ENCODE assay signal across 3 cellular contexts in the genomic region with DNA sequence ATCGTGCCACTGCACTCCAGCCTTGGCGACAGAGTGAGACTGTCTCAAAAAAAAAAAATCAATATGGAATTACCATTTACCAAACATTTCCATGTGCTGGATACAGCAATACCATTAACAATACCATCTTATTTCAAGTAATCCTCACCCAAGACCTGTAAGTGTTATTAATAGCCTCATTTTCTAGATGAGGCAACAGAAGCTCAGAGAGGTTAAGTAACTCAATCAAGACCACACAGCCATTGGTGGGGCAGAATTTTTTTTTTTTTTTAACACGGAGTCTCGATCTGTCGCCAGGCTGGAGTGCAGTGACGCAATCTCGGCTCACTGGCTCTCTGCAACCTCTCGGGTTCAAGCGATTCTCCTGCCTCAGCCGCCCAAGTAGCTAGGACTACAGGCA.
A peak's percentile ranks its signal among the peaks of the same experiment; 100 is the strongest.
TF ChIP-seq lines count a peak whose summit lies in the region.

No MANE protein-coding gene starts in this region.

TF ChIP-seq in HepG2, 621 proteins besides CTCF, POLR2A, EP300 and RAD21:
- TF ChIP-seq ERF (CRISPR knock-in tag; IDR thresholded peaks at IDR 0.05) (no peak), HOXA5 (CRISPR knock-in tag; IDR thresholded peaks at IDR 0.05) (no peak), ZKSCAN8 (CRISPR knock-in tag; IDR thresholded peaks at IDR 0.05; ENCODE audit: borderline replicate concordance) (no peak), MEF2D (CRISPR knock-in tag; IDR thresholded peaks at IDR 0.05) (no peak), ZNF768 (CRISPR knock-in tag; IDR thresholded peaks at IDR 0.05) (peak; percentile 79)

TF ChIP-seq in IMR-90, 13 proteins besides CTCF, POLR2A, EP300 and RAD21:
- TF ChIP-seq SMC3 (IDR thresholded peaks at IDR 0.05; ENCODE audit: low read depth, low read length) (no peak), CEBPB (IDR thresholded peaks at IDR 0.05; ENCODE audit: low read depth, low read length) (peak; percentile 35; the same call in 1 of the 2 replicates)

TF ChIP-seq in K562, 482 proteins besides CTCF, POLR2A, EP300 and RAD21:
- TF ChIP-seq ZNF354B (CRISPR knock-in tag; IDR thresholded peaks at IDR 0.05) (no peak), RBFOX2 (IDR thresholded peaks at IDR 0.05; ENCODE audit: low read depth, low read length) (no peak), ZZZ3 (IDR thresholded peaks at IDR 0.05) (no peak)
- TF ChIP-seq, protein P1, sequence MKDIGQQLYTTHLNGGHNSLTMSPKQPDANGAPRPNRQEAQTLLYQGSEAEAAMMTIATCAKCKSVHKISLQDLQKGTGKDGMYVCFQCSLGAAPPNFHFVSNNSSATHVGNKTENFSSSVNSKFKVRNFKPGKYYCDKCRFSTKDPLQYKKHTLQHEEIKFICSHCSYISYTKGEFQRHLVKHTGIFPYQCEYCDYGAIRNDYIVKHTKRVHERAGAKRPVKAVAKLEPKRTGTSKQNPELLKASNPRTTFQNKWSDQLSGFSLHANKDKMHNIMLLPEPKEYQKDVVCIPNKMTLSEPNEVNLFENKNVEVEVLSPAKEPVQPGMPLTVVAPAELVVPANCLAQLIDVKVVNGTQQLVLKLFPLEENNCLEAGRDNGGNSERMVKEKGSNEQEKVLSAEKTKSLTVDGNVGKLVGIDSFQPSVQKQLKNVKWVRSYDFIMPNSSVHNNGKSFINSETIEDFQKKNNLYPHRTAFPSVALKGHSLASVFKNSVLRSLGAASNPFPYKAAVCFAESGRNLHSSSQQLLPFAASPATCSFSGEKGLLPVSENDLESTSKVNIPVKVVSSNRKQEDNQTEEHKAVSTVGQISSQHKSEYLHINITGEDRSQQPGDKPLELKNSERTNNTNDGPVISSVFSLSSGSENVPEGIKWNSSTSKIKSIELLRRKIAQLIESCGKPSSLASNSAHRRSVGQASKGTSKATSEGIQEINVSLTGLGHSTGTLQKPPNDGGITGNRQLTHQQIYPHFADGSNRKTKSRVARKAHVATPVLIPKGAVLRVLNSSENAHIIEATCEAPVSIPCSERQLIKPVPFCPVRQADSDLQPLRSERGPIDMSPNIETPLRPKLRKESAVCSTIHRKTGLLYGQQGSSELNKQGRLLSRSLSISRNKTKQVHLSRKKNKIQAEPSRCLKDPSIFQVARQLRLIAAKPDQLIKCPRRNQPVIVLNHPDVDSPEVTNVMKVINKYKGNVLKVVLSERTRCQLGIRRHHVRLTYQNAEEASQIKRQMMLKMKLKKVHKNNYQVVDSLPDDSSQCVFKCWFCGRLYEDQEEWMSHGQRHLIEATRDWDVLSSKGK (CRISPR knock-in tag; IDR thresholded peaks at IDR 0.05) = no peak
- TF ChIP-seq, protein P2, sequence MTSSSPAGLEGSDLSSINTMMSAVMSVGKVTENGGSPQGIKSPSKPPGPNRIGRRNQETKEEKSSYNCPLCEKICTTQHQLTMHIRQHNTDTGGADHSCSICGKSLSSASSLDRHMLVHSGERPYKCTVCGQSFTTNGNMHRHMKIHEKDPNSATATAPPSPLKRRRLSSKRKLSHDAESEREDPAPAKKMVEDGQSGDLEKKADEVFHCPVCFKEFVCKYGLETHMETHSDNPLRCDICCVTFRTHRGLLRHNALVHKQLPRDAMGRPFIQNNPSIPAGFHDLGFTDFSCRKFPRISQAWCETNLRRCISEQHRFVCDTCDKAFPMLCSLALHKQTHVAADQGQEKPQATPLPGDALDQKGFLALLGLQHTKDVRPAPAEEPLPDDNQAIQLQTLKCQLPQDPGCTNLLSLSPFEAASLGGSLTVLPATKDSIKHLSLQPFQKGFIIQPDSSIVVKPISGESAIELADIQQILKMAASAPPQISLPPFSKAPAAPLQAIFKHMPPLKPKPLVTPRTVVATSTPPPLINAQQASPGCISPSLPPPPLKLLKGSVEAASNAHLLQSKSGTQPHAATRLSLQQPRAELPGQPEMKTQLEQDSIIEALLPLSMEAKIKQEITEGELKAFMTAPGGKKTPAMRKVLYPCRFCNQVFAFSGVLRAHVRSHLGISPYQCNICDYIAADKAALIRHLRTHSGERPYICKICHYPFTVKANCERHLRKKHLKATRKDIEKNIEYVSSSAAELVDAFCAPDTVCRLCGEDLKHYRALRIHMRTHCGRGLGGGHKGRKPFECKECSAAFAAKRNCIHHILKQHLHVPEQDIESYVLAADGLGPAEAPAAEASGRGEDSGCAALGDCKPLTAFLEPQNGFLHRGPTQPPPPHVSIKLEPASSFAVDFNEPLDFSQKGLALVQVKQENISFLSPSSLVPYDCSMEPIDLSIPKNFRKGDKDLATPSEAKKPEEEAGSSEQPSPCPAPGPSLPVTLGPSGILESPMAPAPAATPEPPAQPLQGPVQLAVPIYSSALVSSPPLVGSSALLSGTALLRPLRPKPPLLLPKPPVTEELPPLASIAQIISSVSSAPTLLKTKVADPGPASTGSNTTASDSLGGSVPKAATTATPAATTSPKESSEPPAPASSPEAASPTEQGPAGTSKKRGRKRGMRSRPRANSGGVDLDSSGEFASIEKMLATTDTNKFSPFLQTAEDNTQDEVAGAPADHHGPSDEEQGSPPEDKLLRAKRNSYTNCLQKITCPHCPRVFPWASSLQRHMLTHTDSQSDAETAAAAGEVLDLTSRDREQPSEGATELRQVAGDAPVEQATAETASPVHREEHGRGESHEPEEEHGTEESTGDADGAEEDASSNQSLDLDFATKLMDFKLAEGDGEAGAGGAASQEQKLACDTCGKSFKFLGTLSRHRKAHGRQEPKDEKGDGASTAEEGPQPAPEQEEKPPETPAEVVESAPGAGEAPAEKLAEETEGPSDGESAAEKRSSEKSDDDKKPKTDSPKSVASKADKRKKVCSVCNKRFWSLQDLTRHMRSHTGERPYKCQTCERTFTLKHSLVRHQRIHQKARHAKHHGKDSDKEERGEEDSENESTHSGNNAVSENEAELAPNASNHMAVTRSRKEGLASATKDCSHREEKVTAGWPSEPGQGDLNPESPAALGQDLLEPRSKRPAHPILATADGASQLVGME (CRISPR knock-in tag; IDR thresholded peaks at IDR 0.05) = no peak
- TF ChIP-seq, protein P3, sequence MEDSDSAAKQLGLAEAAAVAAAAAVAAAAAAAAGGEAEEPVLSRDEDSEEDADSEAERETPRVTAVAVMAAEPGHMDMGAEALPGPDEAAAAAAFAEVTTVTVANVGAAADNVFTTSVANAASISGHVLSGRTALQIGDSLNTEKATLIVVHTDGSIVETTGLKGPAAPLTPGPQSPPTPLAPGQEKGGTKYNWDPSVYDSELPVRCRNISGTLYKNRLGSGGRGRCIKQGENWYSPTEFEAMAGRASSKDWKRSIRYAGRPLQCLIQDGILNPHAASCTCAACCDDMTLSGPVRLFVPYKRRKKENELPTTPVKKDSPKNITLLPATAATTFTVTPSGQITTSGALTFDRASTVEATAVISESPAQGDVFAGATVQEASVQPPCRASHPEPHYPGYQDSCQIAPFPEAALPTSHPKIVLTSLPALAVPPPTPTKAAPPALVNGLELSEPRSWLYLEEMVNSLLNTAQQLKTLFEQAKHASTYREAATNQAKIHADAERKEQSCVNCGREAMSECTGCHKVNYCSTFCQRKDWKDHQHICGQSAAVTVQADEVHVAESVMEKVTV (CRISPR knock-in tag; IDR thresholded peaks at IDR 0.05) = no peak
- TF ChIP-seq, protein P4, sequence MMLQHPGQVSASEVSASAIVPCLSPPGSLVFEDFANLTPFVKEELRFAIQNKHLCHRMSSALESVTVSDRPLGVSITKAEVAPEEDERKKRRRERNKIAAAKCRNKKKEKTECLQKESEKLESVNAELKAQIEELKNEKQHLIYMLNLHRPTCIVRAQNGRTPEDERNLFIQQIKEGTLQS (IDR thresholded peaks at IDR 0.05) = no peak
- TF ChIP-seq, protein P4 (CRISPR knock-in tag; conservative IDR thresholded peaks at IDR 0.05) = peak; percentile 28; the same call in 1 of the 2 replicates
- TF ChIP-seq, protein P5, sequence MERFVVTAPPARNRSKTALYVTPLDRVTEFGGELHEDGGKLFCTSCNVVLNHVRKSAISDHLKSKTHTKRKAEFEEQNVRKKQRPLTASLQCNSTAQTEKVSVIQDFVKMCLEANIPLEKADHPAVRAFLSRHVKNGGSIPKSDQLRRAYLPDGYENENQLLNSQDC (CRISPR knock-in tag; IDR thresholded peaks at IDR 0.05) = no peak
